1 cellular context compared by ENCODE assay signal in the genomic region with DNA sequence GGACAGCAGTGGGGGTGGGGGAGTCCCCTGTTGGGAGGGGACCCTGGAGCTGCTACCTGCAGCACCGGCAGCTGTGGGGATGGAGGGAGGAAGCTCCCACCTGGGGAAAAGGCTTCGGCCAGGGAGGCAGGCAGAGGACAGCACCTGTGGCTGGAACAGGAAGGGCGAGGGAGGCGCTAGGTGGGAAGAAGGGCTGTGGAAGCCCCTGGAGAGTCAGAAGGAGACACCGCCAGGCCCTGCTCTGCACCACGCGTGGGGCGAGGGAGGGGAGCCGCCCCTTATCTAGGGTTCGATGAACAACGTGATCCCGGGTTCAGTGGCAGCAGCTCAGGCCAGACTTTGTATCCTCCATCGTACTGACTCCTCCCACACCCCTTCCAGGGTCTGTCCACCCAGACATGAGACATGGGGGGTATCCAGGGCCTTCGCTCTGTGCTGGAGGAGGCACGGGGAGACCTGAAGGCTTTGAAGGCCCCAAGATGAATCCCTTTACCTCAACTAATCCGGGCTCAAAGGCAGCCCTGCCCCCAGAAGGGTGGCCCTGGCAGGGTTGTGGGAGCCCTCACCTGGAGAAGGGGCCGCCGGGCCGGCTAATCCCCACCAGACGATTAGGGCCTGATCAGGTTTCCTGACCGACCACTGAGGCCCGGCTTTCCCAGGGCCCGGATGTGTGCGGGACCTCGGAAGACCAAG.
TF ChIP-seq lines count a peak whose summit lies in the region.

No MANE protein-coding gene starts in this region.

TF ChIP-seq in WTC11, 78 proteins besides CTCF, POLR2A, EP300 and RAD21 (continued from another document):
- TF ChIP-seq, protein P1, sequence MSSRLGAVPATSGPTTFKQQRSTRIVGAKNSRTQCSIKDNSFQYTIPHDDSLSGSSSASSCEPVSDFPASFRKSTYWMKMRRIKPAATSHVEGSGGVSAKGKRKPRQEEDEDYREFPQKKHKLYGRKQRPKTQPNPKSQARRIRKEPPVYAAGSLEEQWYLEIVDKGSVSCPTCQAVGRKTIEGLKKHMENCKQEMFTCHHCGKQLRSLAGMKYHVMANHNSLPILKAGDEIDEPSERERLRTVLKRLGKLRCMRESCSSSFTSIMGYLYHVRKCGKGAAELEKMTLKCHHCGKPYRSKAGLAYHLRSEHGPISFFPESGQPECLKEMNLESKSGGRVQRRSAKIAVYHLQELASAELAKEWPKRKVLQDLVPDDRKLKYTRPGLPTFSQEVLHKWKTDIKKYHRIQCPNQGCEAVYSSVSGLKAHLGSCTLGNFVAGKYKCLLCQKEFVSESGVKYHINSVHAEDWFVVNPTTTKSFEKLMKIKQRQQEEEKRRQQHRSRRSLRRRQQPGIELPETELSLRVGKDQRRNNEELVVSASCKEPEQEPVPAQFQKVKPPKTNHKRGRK (CRISPR knock-in tag; IDR thresholded peaks at IDR 0.05; ENCODE audit: borderline replicate concordance): no peak
- TF ChIP-seq FOXP1 (CRISPR knock-in tag; IDR thresholded peaks at IDR 0.05; ENCODE audit: borderline replicate concordance) (no peak), IRF2 (CRISPR knock-in tag; IDR thresholded peaks at IDR 0.05; ENCODE audit: borderline replicate concordance, low read depth) (no peak), ESRRA (CRISPR knock-in tag; IDR thresholded peaks at IDR 0.05; ENCODE audit: borderline replicate concordance) (no peak), ZNF232 (CRISPR knock-in tag; IDR thresholded peaks at IDR 0.05) (no peak)
- TF ChIP-seq, protein P2, sequence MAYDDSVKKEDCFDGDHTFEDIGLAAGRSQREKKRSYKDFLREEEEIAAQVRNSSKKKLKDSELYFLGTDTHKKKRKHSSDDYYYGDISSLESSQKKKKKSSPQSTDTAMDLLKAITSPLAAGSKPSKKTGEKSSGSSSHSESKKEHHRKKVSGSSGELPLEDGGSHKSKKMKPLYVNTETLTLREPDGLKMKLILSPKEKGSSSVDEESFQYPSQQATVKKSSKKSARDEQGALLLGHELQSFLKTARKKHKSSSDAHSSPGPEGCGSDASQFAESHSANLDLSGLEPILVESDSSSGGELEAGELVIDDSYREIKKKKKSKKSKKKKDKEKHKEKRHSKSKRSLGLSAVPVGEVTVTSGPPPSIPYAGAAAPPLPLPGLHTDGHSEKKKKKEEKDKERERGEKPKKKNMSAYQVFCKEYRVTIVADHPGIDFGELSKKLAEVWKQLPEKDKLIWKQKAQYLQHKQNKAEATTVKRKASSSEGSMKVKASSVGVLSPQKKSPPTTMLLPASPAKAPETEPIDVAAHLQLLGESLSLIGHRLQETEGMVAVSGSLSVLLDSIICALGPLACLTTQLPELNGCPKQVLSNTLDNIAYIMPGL (CRISPR knock-in tag; IDR thresholded peaks at IDR 0.05): no peak
